Comparison of ENCODE assay signal across 9 cellular contexts in genomic region chr3:32934150-32934742, GRCh38. TPM values are rescaled to one million over a fixed set of nuclear protein-coding genes. Genes with fewer than 3 reads are reported as not detected.
DNase-seq lines count a peak whose midpoint lies in the region; ATAC-seq and TF ChIP-seq lines count a peak whose summit lies in the region.
"Had no signal": no experiment of that assay in that cellular context is flagged by ENCODE, and none has a peak within 500 bp of the region (broad histone marks: within the 10 kb centered on the region; RNA-seq: fewer than 3 reads in every experiment).

No MANE protein-coding gene starts in this region.

- TF ChIP-seq CTCF in ovary (IDR thresholded peaks at IDR 0.05), result peak in 2 of 3 donors; percentile 33 to 52

- H3K4me1 ChIP-seq in ovary (ENCODE audit: insufficient read depth), result no peaks in the 10 kb centered on the region

- ATAC-seq in GM21423 (IDR thresholded peaks at IDR 0.05; ENCODE audit: unreplicated experiment), result no peak
- ATAC-seq in GM18870 (IDR thresholded peaks at IDR 0.05; ENCODE audit: unreplicated experiment), result no peak

- no peaks in the 10 kb centered on the region for H3K9me3 ChIP-seq in ovary

- H3K4me3 ChIP-seq in ovary, result no peak overlapping the region
- H3K4me3 ChIP-seq: BLaER1 had no signal

- H3K27ac ChIP-seq in ovary, result no peak overlapping the region
- H3K27ac ChIP-seq: BLaER1 had no signal

- TF ChIP-seq POLR2A in ovary (IDR thresholded peaks at IDR 0.05), result no peak

- H3K36me3 ChIP-seq in ovary, result no peaks in the 10 kb centered on the region
- H3K36me3 ChIP-seq: BLaER1 had no signal

- DNase-seq in DMS53 (lab: John Stamatoyannopoulos, UW) (peak; percentile 24), DMS53 treated with DMSO at 0.1 percent for 48 hours (lab: John Stamatoyannopoulos, UW; ENCODE audit: unreplicated experiment) (no peak), M059J (ENCODE audit: low read depth) (peak; percentile 4), dedifferentiated amniotic fluid mesenchymal stem cell (ENCODE audit: extremely low spot score) (peak; percentile 22), ovary (peak in 2 of 5 donors; percentile 21 to 22), NCI-H2081 treated with DMSO at 0.1 percent for 48 hours (lab: John Stamatoyannopoulos, UW) (no peak)

- WGBS in ovary, 3 donors, result 61 to 83% (median 80%) methylated on average over 5 of the region's 5 CpGs

- intact Hi-C loops in ovary (cut with DNase I), result loop anchor here in 2 of 4 donors (10.0 kb wide), 2 partner anchors 199 to 429 kb away; partner anchors contain the start of gene CMTM6 (in 1 of the 2)

- TF ChIP-seq EP300 in ovary (IDR thresholded peaks at IDR 0.05), result no peak

- no peaks in the 10 kb centered on the region for H3K27me3 ChIP-seq in ovary
- H3K27me3 ChIP-seq: BLaER1 had no signal

RNA-seq across cellular contexts. Expression of gene CCR4, which starts 17.2 kb away (rescaled TPM):
- total RNA-seq in M059J (2014; rRNA removed; shearing (Covaris generic)), result 0.10 TPM in 1 of 2 replicates, not detected in the other
- under 1 TPM in 4 of 7 donors, not detected in 3; 0.10 to 0.31 (median 0.16) TPM for total RNA-seq in ovary
- polyA plus RNA-seq in ovary, result under 1 TPM; 0.02 to 0.45 TPM

Comparison
In these comparisons a context has a peak if more than half of its experiments do, and no peak if none do; other contexts are left out.
1. DNase-seq: peak in DMS53 (single experiment), M059J (single experiment) and dedifferentiated amniotic fluid mesenchymal stem cell (single experiment); none in DMS53 treated with DMSO at 0.1 percent for 48 hours (single experiment) and NCI-H2081 treated with DMSO at 0.1 percent for 48 hours (single experiment).